19 cellular contexts compared by ENCODE assay signal in genomic region chr4:10682397-10682796, GRCh38. TPM values are rescaled to one million over a fixed set of nuclear protein-coding genes. Genes with fewer than 3 reads are reported as not detected.
A peak's percentile ranks its signal among the peaks of the same experiment; 100 is the strongest.
DNase-seq lines count a peak whose midpoint lies in the region; ATAC-seq, FAIRE-seq and TF ChIP-seq lines count a peak whose summit lies in the region.
"Had no signal": no experiment of that assay in that cellular context is flagged by ENCODE, and none has a peak within 500 bp of the region (broad histone marks: within the 10 kb centered on the region; RNA-seq: fewer than 3 reads in every experiment).

No MANE protein-coding gene starts in this region.

- no TSS peak for BruUV-seq in GM12878 (replicated peaks; lab: Mats Ljungman, UMichigan)

- peak overlapping the region; percentile 30; the same call in 1 of the 2 replicates for H3K9ac ChIP-seq in GM12878 (ENCODE audit: control insufficient read depth, insufficient read depth, low read length)
- H3K9ac ChIP-seq: BLaER1 treated with 17β-estradiol and CSF1 and Interleukin-3, amounts not matched to agents 10 nM and 100 nM; KMS-11 had no signal

- SMC1A ChIA-PET in GM12878 (lab: Charles Lee; ENCODE audit: uncharacterized antibody, unreplicated experiment): interaction anchor here (1.0 to 12.4 kb wide), 11 partner anchors 8 to 210 kb away, joined by 3 to 139 read pairs (median 7); no protein-coding TSS in a partner anchor

- H3K27me3 Mint-ChIP-seq in naive B cell: no peaks in the 10 kb centered on the region
- H3K27me3 Mint-ChIP-seq: B cell had no signal

- no peak for TF ChIP-seq EP300 in GM12878 (IDR thresholded peaks at IDR 0.05; ENCODE audit: borderline replicate concordance in 1 of 2, control insufficient read depth in 1 of 2, low read depth in 2 of 2, low read length in 2 of 2)

- no peak for TF ChIP-seq RAD21 in GM12878 (IDR thresholded peaks at IDR 0.05; ENCODE audit: insufficient read depth, low read depth, low read length)

- RAD21 ChIA-PET in GM12878 (lab: Charles Lee; ENCODE audit: unreplicated experiment): interaction anchor here (0.8 to 3.0 kb wide), 5 partner anchors 8 to 88 kb away, joined by 3 to 20 read pairs (median 8); no protein-coding TSS in a partner anchor

- WGBS in GM12878 (ENCODE audit: insufficient coverage, insufficient replicate concordance, low lambda C conversion rate, missing lambda C conversion rate): 84% methylated on average over 3 of the region's 3 CpGs

- H4K20me1 ChIP-seq in GM12878 (ENCODE audit: control insufficient read depth, insufficient read depth): no peaks in the 10 kb centered on the region
- H4K20me1 ChIP-seq: BLaER1 treated with 17β-estradiol and CSF1 and Interleukin-3, amounts not matched to agents 10 nM and 100 nM had no signal

- H3K27ac Mint-ChIP-seq in naive B cell: peak overlapping the region in 4 of 6 donors; percentile 23 to 92 (median 32)
- H3K27ac Mint-ChIP-seq: CD8-positive, alpha-beta T cell; GM23338 had no signal

- H2AFZ ChIP-seq in GM12878 (ENCODE audit: control insufficient read depth, low read depth, low read length): no peak overlapping the region
- H2AFZ ChIP-seq: GM23338 had no signal

- H3K4me3 ChIP-seq in GM12878: peak overlapping the region; percentile 59; the same call in 1 of the 2 replicates
- H3K4me3 ChIP-seq: BLaER1 treated with 17β-estradiol and CSF1 and Interleukin-3, amounts not matched to agents 10 nM and 100 nM; GM23338 had no signal

- DNase-seq in GM18507 (ENCODE audit: extremely low spot score, insufficient read length, low read depth): no peak
- no peak for DNase-seq in GM12878 (ENCODE audit: low read depth, low spot score)
- DNase-seq in naive B cell: no peak
- DNase-seq in left ventricle myocardium superior: no peak
- DNase-seq: Calu3; CD8-positive, alpha-beta T cell; DMS79 treated with DMSO at 0.1 percent for 48 hours; GF-D8; H7 had no signal

- H3K36me3 Mint-ChIP-seq in naive B cell: no peaks in the 10 kb centered on the region
- H3K36me3 Mint-ChIP-seq: CD8-positive, alpha-beta T cell had no signal

- no peak overlapping the region for H3K4me3 Mint-ChIP-seq in naive B cell
- H3K4me3 Mint-ChIP-seq: B cell; CD8-positive, alpha-beta T cell; GM23338 had no signal

- ATAC-seq in GM12878 (no peak), naive B cell (ENCODE audit: low read depth in 2 of 2) (no peak), left ventricle myocardium superior (no peak), GM18498 (IDR thresholded peaks at IDR 0.05; ENCODE audit: unreplicated experiment) (no peak), GM19452 (IDR thresholded peaks at IDR 0.05; ENCODE audit: unreplicated experiment) (no peak)
- ATAC-seq: CD8-positive, alpha-beta T cell; GM23338; HCT116; HepG2 had no signal

- CTCF ChIA-PET in GM12878 (lab: Yijun Ruan, JAX): interaction anchor here (0.7 to 1.1 kb wide), 2 partner anchors 9 to 102 kb away, joined by 3 to 4 read pairs; no protein-coding TSS in a partner anchor

- in situ Hi-C loops in GM12878 (cut with MboI): no loop called here

- no peaks in the 10 kb centered on the region for H3K27me3 ChIP-seq in GM12878 (replicated peaks in 1 of 2; ENCODE audit: control insufficient read depth in 2 of 2, insufficient read depth in 2 of 2, low read length in 1 of 2)
- H3K27me3 ChIP-seq: BLaER1 treated with 17β-estradiol and CSF1 and Interleukin-3, amounts not matched to agents 10 nM and 100 nM had no signal

- FAIRE-seq in GM18507 (lab: Jason Lieb, UNC) (peak; percentile 31), GM12878 (lab: Jason Lieb, UNC) (no peak)
- FAIRE-seq: GM12891, HepG2 had no signal

- intact Hi-C loops in GM12878 (cut with micrococcal nuclease; ENCODE audit: unreplicated experiment): loop anchor here (5.0 kb wide), 1 partner anchor 55 kb away; no protein-coding TSS in a partner anchor
- intact Hi-C loops in left ventricle myocardium superior (cut with micrococcal nuclease): no loop called here

- peaks cover 5% of the 10 kb centered on the region for H3K4me1 ChIP-seq in GM12878 (ENCODE audit: control insufficient read depth, insufficient read depth, low read length)
- H3K4me1 ChIP-seq: BLaER1 treated with 17β-estradiol and CSF1 and Interleukin-3, amounts not matched to agents 10 nM and 100 nM had no signal

- peaks cover 0 to 7% (median 2%) of the 10 kb centered on the region in 7 donors for H3K9me3 Mint-ChIP-seq in naive B cell
- H3K9me3 Mint-ChIP-seq: CD8-positive, alpha-beta T cell; GM23338 had no signal

- POLR2A ChIA-PET in GM12878 (lab: Charles Lee): interaction anchor here (0.7 to 2.0 kb wide), 3 partner anchors 10 to 60 kb away, joined by 3 to 6 read pairs (median 3); no protein-coding TSS in a partner anchor

- TF ChIP-seq CTCF in GM12878 (IDR thresholded peaks at IDR 0.05 in 2 of 3, conservative IDR thresholded peaks at IDR 0.05 in 1 of 3; ENCODE audit: control insufficient read depth in 2 of 3, extremely low read depth in 1 of 3, insufficient read depth in 1 of 3, low read depth in 3 of 3, low read length in 3 of 3): no peak

- peak overlapping the region; percentile 24 for H3K4me2 ChIP-seq in GM12878 (ENCODE audit: control insufficient read depth, insufficient read depth)
- H3K4me2 ChIP-seq: BLaER1 treated with 17β-estradiol and CSF1 and Interleukin-3, amounts not matched to agents 10 nM and 100 nM; GM23338; KMS-11 had no signal

- peaks cover 1% of the 10 kb centered on the region; the same call in 2 of the 3 replicates for H3K9me3 ChIP-seq in GM12878 (replicated peaks; ENCODE audit: control insufficient read depth, insufficient read depth, low read length)

- H3K4me1 Mint-ChIP-seq in naive B cell: peaks cover 30 to 54% (median 35%) of the 10 kb centered on the region in 3 donors

- no peak for TF ChIP-seq POLR2A in GM12878 (IDR thresholded peaks at IDR 0.05; ENCODE audit: low read depth, low read length)

- peaks cover 23% of the 10 kb centered on the region for H3K79me2 ChIP-seq in GM12878 (ENCODE audit: control insufficient read depth, insufficient read depth, low read length)

- peak overlapping the region; percentile 10 for H3K27ac ChIP-seq in GM12878 (ENCODE audit: control insufficient read depth, insufficient read depth)
- H3K27ac ChIP-seq: BLaER1 treated with 17β-estradiol and CSF1 and Interleukin-3, amounts not matched to agents 10 nM and 100 nM; KMS-11 had no signal

- H3K36me3 ChIP-seq in GM12878 (ENCODE audit: control insufficient read depth in 2 of 2, insufficient read depth in 2 of 2, low read length in 1 of 2): no peaks in the 10 kb centered on the region
- H3K36me3 ChIP-seq: BLaER1 treated with 17β-estradiol and CSF1 and Interleukin-3, amounts not matched to agents 10 nM and 100 nM had no signal

TF ChIP-seq in GM12878, 131 proteins besides CTCF, POLR2A, EP300 and RAD21:
- TF ChIP-seq SMARCA5 (IDR thresholded peaks at IDR 0.05) (peak; percentile 80), ZNF217 (IDR thresholded peaks at IDR 0.05) (peak; percentile 71; the same call in 1 of the 2 replicates), MLLT1 (IDR thresholded peaks at IDR 0.05) (no peak), HDAC2 (IDR thresholded peaks at IDR 0.05) (no peak)

RNA-seq across cellular contexts. Expression of gene CLNK, which starts 2.2 kb away (rescaled TPM):
- total RNA-seq in GM12878 (2013; cell fraction: nucleolus; rRNA removed): 19.6 and 20.8 TPM in 2 replicates
- 2.1 and 2.2 TPM in 2 replicates for total RNA-seq in GM12878 (2014; rRNA removed)
- 2.3 and 2.8 TPM in 2 replicates for total RNA-seq in GM12878 (2014; rRNA removed; fragmentation: Illumina TruSeq; extraction: Trizol)
- total RNA-seq in GM12878 (2021): 2.5 and 2.8 TPM in 2 replicates
- 0.91 TPM for polyA plus RNA-seq in GM12878 (2011; ENCODE audit: low read depth)
- 14.3 and 19.3 TPM in 2 replicates for polyA plus RNA-seq in GM12878 (2011; rRNA removed)
- polyA plus RNA-seq in GM12878 (2011; cell fraction: cytosol; rRNA removed): 5.8 and 6.3 TPM in 2 replicates
- polyA plus RNA-seq in GM12878 (2011; cell fraction: nucleus; rRNA removed): 16.8 and 20.7 TPM in 2 replicates
- polyA plus RNA-seq in GM12878 (2012): 1.4 and 1.9 TPM in 2 replicates
- polyA plus RNA-seq in GM12878 (2014; fragmentation: Illumina TruSeq; extraction: Trizol): 2.9 and 3.1 TPM in 2 replicates
- polyA plus RNA-seq in GM12878 (2014; fragmentation: Nextera tagmentation; extraction: Ambion mirVana): 1 to 10 TPM; 2.1 to 2.6 TPM
- 2.8 and 3.2 TPM in 2 replicates for polyA plus RNA-seq in GM12878 (2014; rRNA removed)
- 1 to 10 TPM; 2.1 to 3.0 TPM for polyA plus RNA-seq in GM12878 (2016; fragmentation: Nextera tagmentation; extraction: Ambion mirVana)
- 13.6 and 16.8 TPM in 2 replicates for polyA minus RNA-seq in GM12878 (2011; rRNA and poly(A)+ RNA removed)
- polyA minus RNA-seq in GM12878 (2011; cell fraction: cytosol; rRNA and poly(A)+ RNA removed): 1.6 and 4.1 TPM in 2 replicates
- polyA minus RNA-seq in GM12878 (2011; cell fraction: nucleus; rRNA and poly(A)+ RNA removed): 14.6 and 15.8 TPM in 2 replicates
- polyA plus RNA-seq in naive B cell (ENCODE audit: low read depth in 6 of 6): 1 to 10 TPM in 4 of 6 donors, under 1 TPM in 1, not detected in 1; 0.69 to 1.3 (median 1.2) TPM
- not detected for total RNA-seq in left ventricle myocardium superior
- total RNA-seq: A172; Calu3; CD8-positive, alpha-beta T cell; GM23338; H7; HepG2 had no signal
- polyA plus RNA-seq: GM23338, HepG2 had no signal
